In the genomic region with DNA sequence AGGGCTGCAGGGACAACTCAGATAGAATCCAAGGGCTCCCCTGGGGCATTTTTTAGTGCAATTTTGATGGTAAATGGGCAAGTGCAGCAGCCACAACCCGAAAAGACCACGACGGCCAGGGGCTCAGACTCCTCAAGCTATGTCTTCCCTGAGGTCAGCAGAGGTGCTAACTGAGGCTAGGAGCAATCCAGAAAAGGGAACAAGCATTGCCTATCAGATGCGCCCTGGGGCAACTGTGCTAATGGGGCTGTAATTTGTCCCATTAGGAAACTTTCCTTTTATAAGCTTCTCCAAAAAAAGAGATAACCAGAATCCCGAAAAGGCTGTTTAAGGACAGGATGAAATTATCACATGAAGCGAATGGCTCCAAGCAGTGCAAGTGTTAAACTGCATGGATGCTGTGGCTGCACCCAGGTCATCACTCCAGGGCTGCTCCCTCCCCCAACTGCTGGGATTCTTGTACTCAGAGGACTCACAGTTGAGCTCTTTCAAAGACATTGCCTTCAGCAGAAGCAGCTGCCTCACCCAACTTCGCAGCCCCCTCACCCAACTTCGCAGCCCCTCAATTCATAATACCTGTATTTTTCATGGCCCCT, we compare ENCODE assay signal across 20 cellular contexts. TPM values are rescaled to one million over a fixed set of nuclear protein-coding genes. Genes with fewer than 3 reads are reported as not detected.
DNase-seq lines count a peak whose midpoint lies in the region; ATAC-seq lines count a peak whose summit lies in the region.
"Had no signal": no experiment of that assay in that cellular context is flagged by ENCODE, and none has a peak within 500 bp of the region (broad histone marks: within the 10 kb centered on the region; RNA-seq: fewer than 3 reads in every experiment).

No MANE protein-coding gene starts in this region.

- H3K36me3 Mint-ChIP-seq in CD4-positive, CD25-positive, alpha-beta regulatory T cell = peaks cover 12% of the 10 kb centered on the region
- peaks cover 13 to 21% of the 10 kb centered on the region in 2 donors for H3K36me3 Mint-ChIP-seq in CD4-positive, alpha-beta memory T cell
- H3K36me3 Mint-ChIP-seq: IgD-negative memory B cell had no signal

- H3K4me1 Mint-ChIP-seq in CD4-positive, CD25-positive, alpha-beta regulatory T cell = peaks cover 0 to 48% (median 24%) of the 10 kb centered on the region in 4 donors
- H3K4me1 Mint-ChIP-seq in CD4-positive, alpha-beta memory T cell = peaks cover 24 to 64% (median 39%) of the 10 kb centered on the region in 4 donors

- no peak overlapping the region for H3K4me3 Mint-ChIP-seq in CD4-positive, CD25-positive, alpha-beta regulatory T cell
- H3K4me3 Mint-ChIP-seq in CD4-positive, alpha-beta memory T cell = peak overlapping the region in 1 of 8 donors; percentile 17
- H3K4me3 Mint-ChIP-seq: IgD-negative memory B cell had no signal

- no peak for DNase-seq in CD4-positive, CD25-positive, alpha-beta regulatory T cell
- no peak for DNase-seq in CD4-positive, alpha-beta memory T cell
- DNase-seq in OCI-M1 (lab: John Stamatoyannopoulos, UW) = peak; percentile 41
- peak; percentile 7 for DNase-seq in iPS-NIHi7 (ENCODE audit: extremely low spot score)
- no peak for DNase-seq in D341Med (ENCODE audit: low spot score)
- DNase-seq: DMS 273 treated with DMSO at 0.1 percent for 48 hours, MG63, NCI-H1417, NCI-H187, NCI-H446 treated with DMSO at 0.1 percent for 48 hours, NCI-H526 treated with DMSO at 0.1 percent for 48 hours, Right ventricle myocardium superior had no signal

- H3K4me1 ChIP-seq in CD4-positive, CD25-positive, alpha-beta regulatory T cell (ENCODE audit: control insufficient read depth, insufficient read depth, low read length, poor library complexity, severe bottlenecking) = peaks cover 32% of the 10 kb centered on the region
- H3K4me1 ChIP-seq in CD4-positive, alpha-beta memory T cell (ENCODE audit: insufficient read depth, low read length) = peaks cover 38% of the 10 kb centered on the region

- H3K27me3 ChIP-seq in CD4-positive, CD25-positive, alpha-beta regulatory T cell (ENCODE audit: control insufficient read depth, insufficient read depth, low read length) = no peaks in the 10 kb centered on the region
- H3K27me3 ChIP-seq in CD4-positive, alpha-beta memory T cell (ENCODE audit: insufficient read depth, low read length) = no peaks in the 10 kb centered on the region
- H3K27me3 ChIP-seq: BLaER1 treated with 17β-estradiol and CSF1 and Interleukin-3, amounts not matched to agents 10 nM and 100 nM had no signal

- no peak overlapping the region for H3K27ac ChIP-seq in CD4-positive, CD25-positive, alpha-beta regulatory T cell (ENCODE audit: insufficient read depth, low read length, poor library complexity, severe bottlenecking)
- no peak overlapping the region for H3K27ac ChIP-seq in CD4-positive, alpha-beta memory T cell (ENCODE audit: low read depth, low read length)
- H3K27ac ChIP-seq: BLaER1 treated with 17β-estradiol and CSF1 and Interleukin-3, amounts not matched to agents 10 nM and 100 nM had no signal

- no peak for ATAC-seq in CD4-positive, CD25-positive, alpha-beta regulatory T cell (ENCODE audit: low read depth in 2 of 2)
- ATAC-seq in GM21825 (IDR thresholded peaks at IDR 0.05; ENCODE audit: unreplicated experiment) = no peak
- no peak for ATAC-seq in HG03280 (IDR thresholded peaks at IDR 0.05; ENCODE audit: unreplicated experiment)
- no peak for ATAC-seq in HG03095 (IDR thresholded peaks at IDR 0.05; ENCODE audit: unreplicated experiment)

- H3K9me3 ChIP-seq in CD4-positive, CD25-positive, alpha-beta regulatory T cell (ENCODE audit: control insufficient read depth in 2 of 2, low read length in 2 of 2) = no peaks in the 10 kb centered on the region
- no peaks in the 10 kb centered on the region for H3K9me3 ChIP-seq in CD4-positive, alpha-beta memory T cell (ENCODE audit: control insufficient read depth in 1 of 2, low read length in 2 of 2)
- H3K9me3 ChIP-seq: BLaER1 treated with 17β-estradiol and CSF1 and Interleukin-3, amounts not matched to agents 10 nM and 100 nM; MG63 had no signal

- H3K36me3 ChIP-seq in CD4-positive, CD25-positive, alpha-beta regulatory T cell (ENCODE audit: control insufficient read depth, insufficient read depth, low read length) = no peaks in the 10 kb centered on the region
- H3K36me3 ChIP-seq in CD4-positive, alpha-beta memory T cell (ENCODE audit: insufficient read depth, low read length) = no peaks in the 10 kb centered on the region
- H3K36me3 ChIP-seq: BLaER1 treated with 17β-estradiol and CSF1 and Interleukin-3, amounts not matched to agents 10 nM and 100 nM; MG63 had no signal

- CTCF ChIA-PET in CD4-positive, alpha-beta memory T cell (lab: Charles Lee; ENCODE audit: partially characterized antibody) = interaction anchor here (0.6 to 2.4 kb wide), 5 partner anchors 10 to 103 kb away, joined by 3 to 10 read pairs (median 3); partner anchors contain the start of gene UBE4A

- no peak overlapping the region for H3K4me3 ChIP-seq in CD4-positive, CD25-positive, alpha-beta regulatory T cell (ENCODE audit: low read depth, low read length)
- no peak overlapping the region for H3K4me3 ChIP-seq in CD4-positive, alpha-beta memory T cell (ENCODE audit: low read length in 2 of 2)
- H3K4me3 ChIP-seq: BLaER1 treated with 17β-estradiol and CSF1 and Interleukin-3, amounts not matched to agents 10 nM and 100 nM; MG63 had no signal

- no peaks in the 10 kb centered on the region for H3K9me3 Mint-ChIP-seq in CD4-positive, CD25-positive, alpha-beta regulatory T cell
- no peaks in the 10 kb centered on the region for H3K9me3 Mint-ChIP-seq in CD4-positive, alpha-beta memory T cell
- H3K9me3 Mint-ChIP-seq: IgD-negative memory B cell had no signal

- H3K27ac Mint-ChIP-seq in CD4-positive, CD25-positive, alpha-beta regulatory T cell = peak overlapping the region in 2 of 3 donors; percentile 62 to 99
- peak overlapping the region in 5 of 7 donors; percentile 31 to 98 (median 61) for H3K27ac Mint-ChIP-seq in CD4-positive, alpha-beta memory T cell

- H3K27me3 Mint-ChIP-seq in CD4-positive, CD25-positive, alpha-beta regulatory T cell = peaks cover 5% of the 10 kb centered on the region
- no peaks in the 10 kb centered on the region for H3K27me3 Mint-ChIP-seq in CD4-positive, alpha-beta memory T cell
- H3K27me3 Mint-ChIP-seq: IgD-negative memory B cell had no signal

- intact Hi-C loops in CD4-positive, alpha-beta memory T cell (cut with micrococcal nuclease) = no loop called here

- POLR2A ChIA-PET in CD4-positive, alpha-beta memory T cell (lab: Charles Lee; ENCODE audit: partially characterized antibody) = interaction anchor here (1.1 to 2.6 kb wide), 3 partner anchors 58 to 78 kb away, joined by 4 to 7 read pairs (median 7); partner anchors contain the start of genes JAML and UBE4A

RNA-seq across cellular contexts. Expression of gene CD3E, which starts 2.8 kb away (rescaled TPM):
- total RNA-seq in CD4-positive, CD25-positive, alpha-beta regulatory T cell = 585 TPM
- polyA plus RNA-seq in CD4-positive, CD25-positive, alpha-beta regulatory T cell = 100 to 1,000 TPM; 704 to 823 (median 778) TPM
- 100 to 1,000 TPM; 581 to 618 TPM for total RNA-seq in CD4-positive, alpha-beta memory T cell
- 100 to 1,000 TPM; 627 to 999 TPM for polyA plus RNA-seq in CD4-positive, alpha-beta memory T cell
- total RNA-seq: H4, LHCN-M2, SK-MEL-5 had no signal

RNA-seq across cellular contexts. Expression of gene MPZL2, which starts 37.6 kb away (rescaled TPM):
- total RNA-seq in CD4-positive, CD25-positive, alpha-beta regulatory T cell = 1.0 TPM
- under 1 TPM in 1 of 4 donors, not detected in 3; 0.37 TPM for polyA plus RNA-seq in CD4-positive, CD25-positive, alpha-beta regulatory T cell
- total RNA-seq in CD4-positive, alpha-beta memory T cell = 1 to 10 TPM; 2.9 to 3.7 TPM
- 1 to 10 TPM in 1 of 2 donors, under 1 TPM in 1; 0.64 to 4.2 TPM for polyA plus RNA-seq in CD4-positive, alpha-beta memory T cell
- total RNA-seq: LHCN-M2 had no signal
- polyA plus RNA-seq: IgD-negative memory B cell had no signal

RNA-seq across cellular contexts. Expression of gene CD3D, which starts 40.8 kb away (rescaled TPM):
- total RNA-seq in CD4-positive, CD25-positive, alpha-beta regulatory T cell = 476 TPM
- 1,000 to 10,000 TPM; 1,148 to 1,577 (median 1,304) TPM for polyA plus RNA-seq in CD4-positive, CD25-positive, alpha-beta regulatory T cell
- 100 to 1,000 TPM; 338 to 343 TPM for total RNA-seq in CD4-positive, alpha-beta memory T cell
- polyA plus RNA-seq in CD4-positive, alpha-beta memory T cell = 1,000 to 10,000 TPM in 1 of 2 donors, 100 to 1,000 TPM in 1; 993 to 1,046 TPM
- total RNA-seq: H4, LHCN-M2, SK-MEL-5 had no signal

RNA-seq across cellular contexts. Expression of gene CD3G, which starts 42.4 kb away (rescaled TPM):
- 196 TPM for total RNA-seq in CD4-positive, CD25-positive, alpha-beta regulatory T cell
- polyA plus RNA-seq in CD4-positive, CD25-positive, alpha-beta regulatory T cell = 100 to 1,000 TPM; 393 to 477 (median 433) TPM
- 100 to 1,000 TPM; 191 to 205 TPM for total RNA-seq in CD4-positive, alpha-beta memory T cell
- polyA plus RNA-seq in CD4-positive, alpha-beta memory T cell = 100 to 1,000 TPM; 131 to 417 TPM
- total RNA-seq: H4, LHCN-M2, Right ventricle myocardium superior, SK-MEL-5 had no signal

RNA-seq across cellular contexts. Expression of gene MPZL3, which starts 49.5 kb away (rescaled TPM):
- 16.1 TPM for total RNA-seq in CD4-positive, CD25-positive, alpha-beta regulatory T cell
- 10 to 100 TPM in 1 of 4 donors, 1 to 10 TPM in 3; 4.5 to 12.2 (median 6.3) TPM for polyA plus RNA-seq in CD4-positive, CD25-positive, alpha-beta regulatory T cell
- 10 to 100 TPM; 29.9 to 32.0 TPM for total RNA-seq in CD4-positive, alpha-beta memory T cell
- 10 to 100 TPM; 12.3 to 12.6 TPM for polyA plus RNA-seq in CD4-positive, alpha-beta memory T cell
- total RNA-seq: LHCN-M2, SK-MEL-5 had no signal

Comparison
In these comparisons a context has a peak if more than half of its experiments do, and no peak if none do; other contexts are left out.
1. DNase-seq: peak in OCI-M1 (single experiment) and iPS-NIHi7 (single experiment); none in CD4-positive, CD25-positive, alpha-beta regulatory T cell (0 of 3), CD4-positive, alpha-beta memory T cell (0 of 5) and D341Med (single experiment).